In genomic region chr6:164085086-164085485, GRCh38 we compare ENCODE assay signal across 15 cellular contexts.
DNase-seq lines count a peak whose midpoint lies in the region; ATAC-seq and TF ChIP-seq lines count a peak whose summit lies in the region.
"Had no signal": no experiment of that assay in that cellular context is flagged by ENCODE, and none has a peak within 500 bp of the region (broad histone marks: within the 10 kb centered on the region; RNA-seq: fewer than 3 reads in every experiment).

No MANE protein-coding gene starts in this region.

- H3K27ac ChIP-seq in dorsolateral prefrontal cortex (peak overlapping the region in 56 of 59 donors; percentile 6 to 90 (median 77)), sigmoid colon (peak overlapping the region; percentile 34 to 64 (median 58))
- H3K27ac ChIP-seq: adrenal gland had no signal

- no peaks in the 10 kb centered on the region for H3K9me3 ChIP-seq in sigmoid colon
- H3K9me3 ChIP-seq: adrenal gland had no signal

- in situ Hi-C loops in G401 (cut with HindIII; ENCODE audit: low sequenced_read_pairs), result no loop called here

- peaks cover 0 to 5% (median 0%) of the 10 kb centered on the region in 45 donors for H3K27me3 ChIP-seq in dorsolateral prefrontal cortex
- no peaks in the 10 kb centered on the region for H3K27me3 ChIP-seq in sigmoid colon
- H3K27me3 ChIP-seq: adrenal gland had no signal

- no peaks in the 10 kb centered on the region for H3K36me3 ChIP-seq in sigmoid colon
- H3K36me3 ChIP-seq: adrenal gland had no signal

- intact Hi-C loops in dorsolateral prefrontal cortex (cut with DNase I) (loop anchor here (2.0 to 10.0 kb wide), 4 partner anchors 128 to 610 kb away; no protein-coding TSS in a partner anchor), sigmoid colon (cut with DNase I) (no loop called here)

- no peaks in the 10 kb centered on the region for H3K4me1 ChIP-seq in sigmoid colon
- H3K4me1 ChIP-seq: adrenal gland had no signal

- TF ChIP-seq CTCF in dorsolateral prefrontal cortex (IDR thresholded peaks at IDR 0.05 in 54 of 56, conservative IDR thresholded peaks at IDR 0.05 in 2 of 56; ENCODE audit: low read depth in 1 of 56, partially characterized antibody in 56 of 56) (no peak), sigmoid colon (IDR thresholded peaks at IDR 0.05) (no peak)

- no peak for TF ChIP-seq POLR2A in sigmoid colon (IDR thresholded peaks at IDR 0.05)

- peak; percentile 32 for DNase-seq in G401 (ENCODE audit: low spot score)
- peak in 7 of 10 donors; percentile 37 to 77 (median 62) for DNase-seq in dorsolateral prefrontal cortex
- peak; percentile 87 for DNase-seq in medulla oblongata (ENCODE audit: extremely low spot score)
- no peak for DNase-seq in sigmoid colon
- no peak for DNase-seq in COLO829 (ENCODE audit: low spot score)
- no peak for DNase-seq in stimulated activated CD4-positive, alpha-beta T cell treated with anti-CD3 and anti-CD28 coated beads, Interleukin-12 subunit alpha, Interleukin-12 subunit beta, amount 100 ng/mL, for 4 hours
- no peak for DNase-seq in NCI-H2171 treated with DMSO at 0.1 percent for 48 hours (lab: John Stamatoyannopoulos, UW)
- DNase-seq: activated CD4-positive, alpha-beta T cell treated with anti-CD3 and anti-CD28 coated beads for 1 hour; activated T-cell treated with anti-CD3 and anti-CD28 coated beads, Interleukin-2, amount 50 U/mL, for 1 hour; COR-L47; effector memory CD8-positive, alpha-beta T cell; mammary epithelial cell; MV-4-11 had no signal

- H3K4me3 ChIP-seq in dorsolateral prefrontal cortex (peak overlapping the region in 55 of 59 donors; percentile 7 to 64 (median 44)), sigmoid colon (no peak overlapping the region)
- H3K4me3 ChIP-seq: adrenal gland had no signal

- ATAC-seq in HG02610 (IDR thresholded peaks at IDR 0.05; ENCODE audit: unreplicated experiment), result no peak
- ATAC-seq: effector memory CD8-positive, alpha-beta T cell had no signal

- WGBS in sigmoid colon, 2 donors, result 93 to 95% methylated on average over 16 of the region's 16 CpGs

- TF ChIP-seq EP300 in sigmoid colon (IDR thresholded peaks at IDR 0.05), result no peak

Comparison
In these comparisons a context has a peak if more than half of its experiments do, and no peak if none do; other contexts are left out.
1. DNase-seq: peak in G401 (single experiment), dorsolateral prefrontal cortex (7 of 10) and medulla oblongata (single experiment); none in sigmoid colon (single experiment), COLO829 (single experiment), stimulated activated CD4-positive, alpha-beta T cell treated with anti-CD3 and anti-CD28 coated beads, Interleukin-12 subunit alpha, Interleukin-12 subunit beta, amount 100 ng/mL, for 4 hours (single experiment) and NCI-H2171 treated with DMSO at 0.1 percent for 48 hours (single experiment).
2. H3K4me3 ChIP-seq: peak in dorsolateral prefrontal cortex (55 of 59); none in sigmoid colon (0 of 4).